In the genomic region with DNA sequence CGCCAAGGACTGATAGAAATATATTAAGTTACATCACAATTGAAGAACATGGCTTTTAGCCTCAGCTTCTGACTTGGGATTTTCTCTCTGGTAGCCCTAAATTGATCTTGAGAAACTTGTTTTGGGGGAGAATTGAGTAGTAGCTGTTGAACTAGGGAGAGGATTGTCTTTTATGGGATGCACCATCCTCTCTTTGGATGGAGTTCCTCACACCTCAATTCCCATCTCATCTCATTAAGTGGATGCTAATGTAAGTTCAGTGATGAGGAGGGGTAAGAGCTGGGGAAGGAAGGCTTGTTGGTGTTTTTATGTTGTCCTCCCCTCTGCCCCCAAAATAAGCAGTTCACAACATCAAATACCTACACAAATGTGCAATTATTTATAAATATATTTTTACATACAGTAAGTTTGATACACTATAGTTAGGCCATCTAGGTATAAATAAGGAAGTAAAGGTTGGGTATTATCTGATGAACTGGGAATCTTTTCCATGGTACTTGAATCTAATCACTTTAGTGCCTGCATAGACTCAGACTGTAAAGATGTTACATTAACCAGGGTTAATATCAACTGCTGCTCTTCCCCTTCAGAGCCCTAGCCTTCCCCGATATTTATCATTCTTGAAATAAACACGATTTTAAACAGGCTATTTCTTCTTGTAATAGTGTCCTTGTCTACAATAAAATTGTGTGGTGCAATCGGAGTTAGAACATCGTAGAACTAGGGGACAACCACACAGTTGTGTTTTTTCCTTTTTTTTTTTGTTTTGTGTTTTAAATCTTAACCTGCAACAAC, we compare ENCODE assay signal across 2 cellular contexts.
TF ChIP-seq lines count a peak whose summit lies in the region.

No MANE protein-coding gene starts in this region.

TF ChIP-seq in SK-N-SH, 30 proteins besides CTCF, POLR2A, EP300 and RAD21 (continued from another document):
- TF ChIP-seq ZBTB33 (IDR thresholded peaks at IDR 0.05; ENCODE audit: borderline replicate concordance, low read depth) (no peak), MXI1 (IDR thresholded peaks at IDR 0.05; ENCODE audit: low read depth, low read length) (no peak), RXRA (IDR thresholded peaks at IDR 0.05; ENCODE audit: borderline replicate concordance, low read depth) (no peak), EZH2phosphoT487 (IDR thresholded peaks at IDR 0.05; ENCODE audit: borderline replicate concordance, low read depth) (no peak), USF1 (IDR thresholded peaks at IDR 0.05; ENCODE audit: borderline replicate concordance, low read depth) (no peak), GATA2 (CRISPR knock-in tag; IDR thresholded peaks at IDR 0.05) (no peak), ELF1 (IDR thresholded peaks at IDR 0.05) (no peak), YY1 (IDR thresholded peaks at IDR 0.05; ENCODE audit: low read depth) (no peak), SIN3A (IDR thresholded peaks at IDR 0.05; ENCODE audit: borderline replicate concordance, low read depth, low read length) (no peak), USF2 (IDR thresholded peaks at IDR 0.05; ENCODE audit: borderline replicate concordance, low read depth, low read length) (no peak), TEAD4 (IDR thresholded peaks at IDR 0.05; ENCODE audit: borderline replicate concordance, insufficient read depth) (no peak), SMC3 (IDR thresholded peaks at IDR 0.05; ENCODE audit: low read depth, low read length) (no peak)
- TF ChIP-seq, protein P1, sequence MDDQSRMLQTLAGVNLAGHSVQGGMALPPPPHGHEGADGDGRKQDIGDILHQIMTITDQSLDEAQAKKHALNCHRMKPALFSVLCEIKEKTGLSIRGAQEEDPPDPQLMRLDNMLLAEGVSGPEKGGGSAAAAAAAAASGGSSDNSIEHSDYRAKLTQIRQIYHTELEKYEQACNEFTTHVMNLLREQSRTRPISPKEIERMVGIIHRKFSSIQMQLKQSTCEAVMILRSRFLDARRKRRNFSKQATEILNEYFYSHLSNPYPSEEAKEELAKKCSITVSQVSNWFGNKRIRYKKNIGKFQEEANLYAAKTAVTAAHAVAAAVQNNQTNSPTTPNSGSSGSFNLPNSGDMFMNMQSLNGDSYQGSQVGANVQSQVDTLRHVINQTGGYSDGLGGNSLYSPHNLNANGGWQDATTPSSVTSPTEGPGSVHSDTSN (IDR thresholded peaks at IDR 0.05): no peak

TF ChIP-seq in SK-N-SH treated with all-trans-retinoic acid at 6 μM for 48 hours, 23 proteins besides CTCF, POLR2A, EP300 and RAD21 (continued from another document):
- TF ChIP-seq RARB (CRISPR knock-in tag; IDR thresholded peaks at IDR 0.05) (no peak), ZNF70 (CRISPR knock-in tag; IDR thresholded peaks at IDR 0.05) (no peak), CSRNP3 (CRISPR knock-in tag; IDR thresholded peaks at IDR 0.05) (no peak), ZFP3 (CRISPR knock-in tag; IDR thresholded peaks at IDR 0.05) (no peak), ZC3H10 (CRISPR knock-in tag; IDR thresholded peaks at IDR 0.05) (no peak), GLIS3 (CRISPR knock-in tag; IDR thresholded peaks at IDR 0.05) (no peak), PPARA (CRISPR knock-in tag; IDR thresholded peaks at IDR 0.05; ENCODE audit: borderline replicate concordance) (no peak), SNAI2 (CRISPR knock-in tag; IDR thresholded peaks at IDR 0.05) (no peak), OSR1 (CRISPR knock-in tag; IDR thresholded peaks at IDR 0.05) (no peak), TOX (CRISPR knock-in tag; IDR thresholded peaks at IDR 0.05; ENCODE audit: borderline replicate concordance) (no peak), ARNTL (CRISPR knock-in tag; IDR thresholded peaks at IDR 0.05; ENCODE audit: borderline replicate concordance, low read depth) (no peak), BACH2 (CRISPR knock-in tag; IDR thresholded peaks at IDR 0.05; ENCODE audit: borderline replicate concordance) (no peak), ZFP30 (CRISPR knock-in tag; IDR thresholded peaks at IDR 0.05) (no peak)
- TF ChIP-seq, protein P2, sequence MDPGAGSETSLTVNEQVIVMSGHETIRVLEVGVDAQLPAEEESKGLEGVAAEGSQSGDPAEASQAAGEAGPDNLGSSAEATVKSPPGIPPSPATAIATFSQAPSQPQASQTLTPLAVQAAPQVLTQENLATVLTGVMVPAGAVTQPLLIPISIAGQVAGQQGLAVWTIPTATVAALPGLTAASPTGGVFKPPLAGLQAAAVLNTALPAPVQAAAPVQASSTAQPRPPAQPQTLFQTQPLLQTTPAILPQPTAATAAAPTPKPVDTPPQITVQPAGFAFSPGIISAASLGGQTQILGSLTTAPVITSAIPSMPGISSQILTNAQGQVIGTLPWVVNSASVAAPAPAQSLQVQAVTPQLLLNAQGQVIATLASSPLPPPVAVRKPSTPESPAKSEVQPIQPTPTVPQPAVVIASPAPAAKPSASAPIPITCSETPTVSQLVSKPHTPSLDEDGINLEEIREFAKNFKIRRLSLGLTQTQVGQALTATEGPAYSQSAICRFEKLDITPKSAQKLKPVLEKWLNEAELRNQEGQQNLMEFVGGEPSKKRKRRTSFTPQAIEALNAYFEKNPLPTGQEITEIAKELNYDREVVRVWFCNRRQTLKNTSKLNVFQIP (CRISPR knock-in tag; IDR thresholded peaks at IDR 0.05; ENCODE audit: borderline replicate concordance, low read depth): no peak
